8 cellular contexts compared by ENCODE assay signal in genomic region chr17:42674755-42675347, GRCh38. TPM values are rescaled to one million over a fixed set of nuclear protein-coding genes. Genes with fewer than 3 reads are reported as not detected.
DNase-seq lines count a peak whose midpoint lies in the region; ATAC-seq, FAIRE-seq and TF ChIP-seq lines count a peak whose summit lies in the region.

No MANE protein-coding gene starts in this region.

- H3K4me1 ChIP-seq in HEK293 (ENCODE audit: control insufficient read depth, insufficient read depth, low read length): peaks cover 18% of the 10 kb centered on the region
- peaks cover 46% of the 10 kb centered on the region for H3K4me1 ChIP-seq in astrocyte (ENCODE audit: insufficient read depth, low read length)

- H3K9me3 ChIP-seq in HEK293 (ENCODE audit: control insufficient read depth, insufficient read depth, low read depth, low read length) (no peaks in the 10 kb centered on the region), astrocyte (ENCODE audit: insufficient read depth, low read depth, low read length) (no peaks in the 10 kb centered on the region)

- peak overlapping the region; percentile 99 for H3K27ac ChIP-seq in 22Rv1
- peak overlapping the region; percentile 82; the same call in 1 of the 2 replicates for H3K27ac ChIP-seq in HEK293 (ENCODE audit: extremely low read depth, low read depth, low read length)
- H3K27ac ChIP-seq in astrocyte (ENCODE audit: low read depth, low read length): no peak overlapping the region

- H4K20me1 ChIP-seq in astrocyte (ENCODE audit: insufficient read depth, low read length): peaks cover 56% of the 10 kb centered on the region

- peak overlapping the region; percentile 77 for H3K4me3 Mint-ChIP-seq in astrocyte (ENCODE audit: unreplicated experiment)

- CTCF ChIA-PET in HEK293 (lab: Yijun Ruan, JAX): interaction anchor here (0.6 to 2.8 kb wide), 8 partner anchors 14 to 464 kb away, joined by 3 to 18 read pairs (median 4); partner anchors contain the start of gene TUBG2

- no peak for TF ChIP-seq CTCF in 22Rv1 (IDR thresholded peaks at IDR 0.05)
- TF ChIP-seq CTCF in HEK293 (tag by site-specific recombination; IDR thresholded peaks at IDR 0.05): no peak
- TF ChIP-seq CTCF in astrocyte (IDR thresholded peaks at IDR 0.05; ENCODE audit: insufficient read depth, low read depth, low read length): no peak
- TF ChIP-seq CTCF in lower leg skin (IDR thresholded peaks at IDR 0.05): no peak

- H3K4me1 Mint-ChIP-seq in astrocyte (ENCODE audit: low read depth, unreplicated experiment): peaks cover 9% of the 10 kb centered on the region

- H2AFZ ChIP-seq in astrocyte (ENCODE audit: low read depth, low read length): no peak overlapping the region

- peak overlapping the region; percentile 8; the same call in 1 of the 2 replicates for H3K4me3 ChIP-seq in HEK293 (ENCODE audit: low read depth, low read length)
- H3K4me3 ChIP-seq in astrocyte (ENCODE audit: insufficient read depth, low read depth, low read length): peak overlapping the region; percentile 91
- peak overlapping the region; percentile 87 for H3K4me3 ChIP-seq in lower leg skin (ENCODE audit: low read depth, poor library complexity, severe bottlenecking)

- H3K9me3 Mint-ChIP-seq in astrocyte (ENCODE audit: unreplicated experiment): no peaks in the 10 kb centered on the region

- H3K27ac Mint-ChIP-seq in astrocyte (ENCODE audit: unreplicated experiment): peak overlapping the region; percentile 24

- DNase-seq in astrocyte (ENCODE audit: low read depth) (no peak), lower leg skin (ENCODE audit: low spot score in 2 of 2) (no peak), AML-193 (lab: John Stamatoyannopoulos, UW) (no peak)

- H3K27me3 ChIP-seq in astrocyte (ENCODE audit: insufficient read depth, low read length): no peaks in the 10 kb centered on the region

- no peak for FAIRE-seq in astrocyte (lab: Jason Lieb, UNC)

- WGBS in lower leg skin, 2 donors: 21 to 26% methylated on average over 7 to 9 of the region's 9 CpGs

- H3K36me3 Mint-ChIP-seq in astrocyte (ENCODE audit: low read depth, unreplicated experiment): peaks cover 11% of the 10 kb centered on the region

- H3K79me2 ChIP-seq in astrocyte (ENCODE audit: insufficient read depth, low read length): peaks cover 23% of the 10 kb centered on the region

- no peak for TF ChIP-seq POLR2A in lower leg skin (IDR thresholded peaks at IDR 0.05)

- H3K36me3 ChIP-seq in HEK293 (ENCODE audit: control insufficient read depth in 2 of 2, insufficient read depth in 1 of 2, low read length in 2 of 2) (peaks cover 0 to 37% of the 10 kb centered on the region in 2 experiments; a peak in 2 of 3 replicates), astrocyte (ENCODE audit: insufficient read depth, low read length) (no peaks in the 10 kb centered on the region)

- H3K9ac ChIP-seq in astrocyte (ENCODE audit: low read length): no peak overlapping the region

- intact Hi-C loops in lower leg skin (cut with DNase I; ENCODE audit: low total_unique reads): no loop called here

- ATAC-seq in GM21526 (IDR thresholded peaks at IDR 0.05; ENCODE audit: low FRiP score, unreplicated experiment): no peak
- ATAC-seq in HG03196 (IDR thresholded peaks at IDR 0.05; ENCODE audit: unreplicated experiment): no peak
- no peak for ATAC-seq in GM18520 (IDR thresholded peaks at IDR 0.05; ENCODE audit: unreplicated experiment)

- peak overlapping the region; percentile 90 for H3K4me2 ChIP-seq in astrocyte (ENCODE audit: low read length)

- POLR2A ChIA-PET in HEK293 (lab: Yijun Ruan, JAX): interaction anchor here (3.8 kb wide), 1 partner anchor 97 kb away, joined by 21 read pairs; the partner anchor contains the start of gene PSMC3IP

- H3K27me3 Mint-ChIP-seq in astrocyte (ENCODE audit: low read depth, unreplicated experiment): peaks cover 6% of the 10 kb centered on the region

TF ChIP-seq in HEK293, 187 proteins besides CTCF, POLR2A, EP300 and RAD21:
- no peak for TF ChIP-seq ZNF660 (tag by site-specific recombination; IDR thresholded peaks at IDR 0.05)
- TF ChIP-seq ZBTB20 (tag by site-specific recombination; IDR thresholded peaks at IDR 0.05): no peak
- no peak for TF ChIP-seq ZBTB7A (tag by site-specific recombination; IDR thresholded peaks at IDR 0.05; ENCODE audit: low read depth)
- TF ChIP-seq ZNF600 (tag by site-specific recombination; IDR thresholded peaks at IDR 0.05): peak; percentile 76; the same call in 1 of the 2 replicates
- TF ChIP-seq, protein P1, sequence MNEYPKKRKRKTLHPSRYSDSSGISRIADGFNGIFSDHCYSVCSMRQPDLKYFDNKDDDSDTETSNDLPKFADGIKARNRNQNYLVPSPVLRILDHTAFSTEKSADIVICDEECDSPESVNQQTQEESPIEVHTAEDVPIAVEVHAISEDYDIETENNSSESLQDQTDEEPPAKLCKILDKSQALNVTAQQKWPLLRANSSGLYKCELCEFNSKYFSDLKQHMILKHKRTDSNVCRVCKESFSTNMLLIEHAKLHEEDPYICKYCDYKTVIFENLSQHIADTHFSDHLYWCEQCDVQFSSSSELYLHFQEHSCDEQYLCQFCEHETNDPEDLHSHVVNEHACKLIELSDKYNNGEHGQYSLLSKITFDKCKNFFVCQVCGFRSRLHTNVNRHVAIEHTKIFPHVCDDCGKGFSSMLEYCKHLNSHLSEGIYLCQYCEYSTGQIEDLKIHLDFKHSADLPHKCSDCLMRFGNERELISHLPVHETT (tag by site-specific recombination; IDR thresholded peaks at IDR 0.05): no peak
- TF ChIP-seq ZNF112 (tag by site-specific recombination; IDR thresholded peaks at IDR 0.05): no peak
- no peak for TF ChIP-seq ZNF776 (tag by site-specific recombination; IDR thresholded peaks at IDR 0.05; ENCODE audit: borderline replicate concordance)
- TF ChIP-seq ZSCAN23 (tag by site-specific recombination; IDR thresholded peaks at IDR 0.05): no peak
- no peak for TF ChIP-seq ZBTB21 (tag by site-specific recombination; IDR thresholded peaks at IDR 0.05)
- TF ChIP-seq ZBTB11 (tag by site-specific recombination; conservative IDR thresholded peaks at IDR 0.05; ENCODE audit: low read depth): no peak
- TF ChIP-seq, protein P2, sequence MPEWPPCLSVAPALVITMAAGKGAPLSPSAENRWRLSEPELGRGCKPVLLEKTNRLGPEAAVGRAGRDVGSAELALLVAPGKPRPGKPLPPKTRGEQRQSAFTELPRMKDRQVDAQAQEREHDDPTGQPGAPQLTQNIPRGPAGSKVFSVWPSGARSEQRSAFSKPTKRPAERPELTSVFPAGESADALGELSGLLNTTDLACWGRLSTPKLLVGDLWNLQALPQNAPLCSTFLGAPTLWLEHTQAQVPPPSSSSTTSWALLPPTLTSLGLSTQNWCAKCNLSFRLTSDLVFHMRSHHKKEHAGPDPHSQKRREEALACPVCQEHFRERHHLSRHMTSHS (tag by site-specific recombination; IDR thresholded peaks at IDR 0.05): no peak
- TF ChIP-seq ZNF184 (tag by site-specific recombination; IDR thresholded peaks at IDR 0.05): no peak
- no peak for TF ChIP-seq ZNF175 (tag by site-specific recombination; IDR thresholded peaks at IDR 0.05)
- peak; percentile 48 for TF ChIP-seq SP2 (tag by site-specific recombination; IDR thresholded peaks at IDR 0.05)
- TF ChIP-seq ZFHX2 (tag by site-specific recombination; conservative IDR thresholded peaks at IDR 0.05): no peak
- no peak for TF ChIP-seq ZNF157 (tag by site-specific recombination; IDR thresholded peaks at IDR 0.05)
- TF ChIP-seq ZNF138 (tag by site-specific recombination; IDR thresholded peaks at IDR 0.05; ENCODE audit: borderline replicate concordance): no peak

RNA-seq across cellular contexts. Expression of gene PLEKHH3, which starts 1.9 kb away (rescaled TPM):
- total RNA-seq in astrocyte: 14.1 and 14.5 TPM in 2 replicates
- total RNA-seq in lower leg skin: 10 to 100 TPM; 36.1 to 66.6 (median 44.0) TPM

RNA-seq across cellular contexts. Expression of gene CCR10, which starts 6.8 kb away (rescaled TPM):
- total RNA-seq in astrocyte (0.65 and 0.84 TPM in 2 replicates), lower leg skin (1 to 10 TPM in 2 of 4 donors, not detected in 2; 1.4 to 1.6 TPM)

RNA-seq across cellular contexts. Expression of gene CNTNAP1, which starts 7.5 kb away (rescaled TPM):
- 11.4 and 16.4 TPM in 2 replicates for total RNA-seq in astrocyte
- 1 to 10 TPM in 1 of 4 donors, under 1 TPM in 3; 0.13 to 1.5 (median 0.65) TPM for total RNA-seq in lower leg skin

RNA-seq across cellular contexts. Expression of gene TUBG2, which starts 15.8 kb away (rescaled TPM):
- total RNA-seq in astrocyte (14.4 and 16.6 TPM in 2 replicates), lower leg skin (10 to 100 TPM; 10.6 to 19.3 (median 13.7) TPM)

Comparison
In these comparisons a context has a peak if more than half of its experiments do, and no peak if none do; other contexts are left out.
1. H3K4me3 ChIP-seq: peak in every context shown above with its lines; median percentile 91 in astrocyte; 87 in lower leg skin; 8 in HEK293.